ENCODE assay signal across 8 cellular contexts in genomic region chr19:18152817-18153554, GRCh38. TPM values are rescaled to one million over a fixed set of nuclear protein-coding genes. Genes with fewer than 3 reads are reported as not detected.
DNase-seq lines count a peak whose midpoint lies in the region; ATAC-seq and TF ChIP-seq lines count a peak whose summit lies in the region.

Gene PIK3R2 (plus strand): TSS chr19:18153163. CDS start chr19:18155880, 2,717 bp downstream.

- no peak for TF ChIP-seq CTCF in GM10248 (IDR thresholded peaks at IDR 0.05; ENCODE audit: control extremely low read depth, extremely low read depth, low read depth, missing control alignments)

- DNase-seq in GM10248 (ENCODE audit: extremely low spot score) (peak; percentile 99), NCI-H1105 treated with DMSO at 0.1 percent for 48 hours (lab: John Stamatoyannopoulos, UW) (peak; percentile 98), SKM-1 treated with dmso at 0.1 percent for 144 hours (lab: John Stamatoyannopoulos, UW; ENCODE audit: unreplicated experiment) (peak; percentile 97), globus pallidus (ENCODE audit: low spot score) (peak; percentile 99), non-pigmented ciliary epithelial cell (ENCODE audit: low read depth) (peak; percentile 92), superior temporal gyrus (ENCODE audit: extremely low spot score) (peak; percentile 99)
- peak; percentile 99 to 100 for DNase-seq in activated naive CD4-positive, alpha-beta T cell treated with anti-CD3 and anti-CD28 coated beads, Interleukin-2, amount 50 U/mL, for 72 hours (ENCODE audit: low spot score in 2 of 2)

- H3K9me3 Mint-ChIP-seq in activated naive CD4-positive, alpha-beta T cell treated with anti-CD3 and anti-CD28 coated beads, Interleukin-2, amount 50 U/mL, for 72 hours, result no peaks in the 10 kb centered on the region

- CTCF ChIA-PET in GM10248 (lab: Yijun Ruan, JAX), result interaction anchor here (0.9 to 3.0 kb wide), 19 partner anchors 8 to 258 kb away, joined by 3 to 18 read pairs (median 6); partner anchors contain the start of gene IL12RB1

- POLR2A ChIA-PET in GM10248 (lab: Yijun Ruan, JAX), result interaction anchor here (0.6 to 0.9 kb wide), 2 partner anchors 121 to 127 kb away, joined by 3 read pairs; partner anchors contain the start of gene IQCN

- ATAC-seq in HG02678 (IDR thresholded peaks at IDR 0.05; ENCODE audit: unreplicated experiment), result peak; percentile 76
- ATAC-seq in activated naive CD4-positive, alpha-beta T cell treated with anti-CD3 and anti-CD28 coated beads, Interleukin-2, amount 50 U/mL, for 72 hours, result peak; percentile 84 to 91

- H3K36me3 Mint-ChIP-seq in activated naive CD4-positive, alpha-beta T cell treated with anti-CD3 and anti-CD28 coated beads, Interleukin-2, amount 50 U/mL, for 72 hours, result no peaks in the 10 kb centered on the region

- peak within 1 kb of the TSS; percentile 97 to 98 for H3K27ac Mint-ChIP-seq in activated naive CD4-positive, alpha-beta T cell treated with anti-CD3 and anti-CD28 coated beads, Interleukin-2, amount 50 U/mL, for 72 hours

RNA-seq across cellular contexts. Expression of gene PIK3R2, which starts in this region (rescaled TPM):
- total RNA-seq in activated naive CD4-positive, alpha-beta T cell treated with anti-CD3 and anti-CD28 coated beads, Interleukin-2, amount 50 U/mL, for 72 hours, result 10 to 100 TPM; 13.6 to 18.3 TPM

Comparison
In these comparisons a context has a peak if more than half of its experiments do, and no peak if none do; other contexts are left out.
1. Peak in every context shown above with its lines: DNase-seq and ATAC-seq.